ENCODE assay signal across 7 cellular contexts in the genomic region with DNA sequence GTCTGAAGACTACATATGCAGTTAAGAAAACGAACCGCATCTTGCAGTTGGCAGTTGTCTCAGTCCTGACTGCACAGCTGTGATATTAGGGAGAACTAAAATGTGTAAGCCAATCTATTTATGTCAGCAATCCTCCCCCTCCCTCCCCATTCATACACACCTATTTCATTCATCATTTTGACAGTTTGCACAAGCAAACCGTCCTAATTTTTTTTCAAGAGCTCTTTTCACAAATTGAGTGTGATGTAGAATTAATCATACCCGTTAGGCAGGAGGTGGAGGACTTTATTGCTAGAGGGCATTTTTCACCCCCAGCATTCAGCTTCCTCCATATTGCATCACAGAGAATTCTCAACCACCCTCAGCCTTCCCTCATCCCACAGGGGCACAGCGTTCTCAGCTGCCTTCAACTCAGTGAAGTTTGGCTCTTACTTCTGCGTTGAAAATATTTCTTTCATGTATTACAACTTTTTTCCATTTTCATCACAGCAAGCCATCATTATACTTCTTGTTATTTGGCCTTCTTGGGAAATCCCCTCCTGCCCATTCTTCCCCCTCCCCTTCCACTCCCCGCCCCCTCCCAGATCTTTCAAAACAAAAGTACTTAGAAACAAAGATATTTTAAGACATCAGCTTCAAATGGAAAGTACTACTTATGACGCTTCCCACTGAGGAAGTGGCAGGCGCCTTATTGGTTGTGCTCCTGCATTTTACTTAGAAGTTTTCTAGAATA. TPM values are rescaled to one million over a fixed set of nuclear protein-coding genes. Genes with fewer than 3 reads are reported as not detected.
DNase-seq lines count a peak whose midpoint lies in the region; ATAC-seq, FAIRE-seq and TF ChIP-seq lines count a peak whose summit lies in the region.

No MANE protein-coding gene starts in this region.

- no peak for TF ChIP-seq CTCF in keratinocyte (optimal IDR thresholded peaks at IDR 0.05 in 1 of 3, IDR thresholded peaks at IDR 0.05 in 1 of 3, conservative IDR thresholded peaks at IDR 0.05 in 1 of 3; ENCODE audit: extremely low read depth in 1 of 3, insufficient read depth in 2 of 3, low read length in 3 of 3)

- no peak overlapping the region for H2AFZ ChIP-seq in keratinocyte (ENCODE audit: control insufficient read depth, low read length)

- peaks cover 9% of the 10 kb centered on the region for H3K4me1 ChIP-seq in keratinocyte (ENCODE audit: control insufficient read depth, extremely low read depth, insufficient read depth, low read length)

- no peaks in the 10 kb centered on the region for H3K9me1 ChIP-seq in keratinocyte (ENCODE audit: control insufficient read depth, extremely low read depth, insufficient read depth, low read length)

- DNase-seq in activated naive CD4-positive, alpha-beta T cell treated with Interleukin-2 at 50 U/mL for 16 hours: peak; percentile 75
- peak; percentile 13 for DNase-seq in keratinocyte (ENCODE audit: low read depth, low spot score)
- peak; percentile 36 to 58 for DNase-seq in stimulated activated CD8-positive, alpha-beta memory T cell treated with anti-CD3 and anti-CD28 coated beads, Interleukin-15, amount 100 ng/mL, for 4 hours (ENCODE audit: low read depth in 2 of 2)
- no peak for DNase-seq in cerebellar nuclear complex (lab: John Stamatoyannopoulos, UW)

- H3K9ac ChIP-seq in keratinocyte (ENCODE audit: control insufficient read depth, extremely low read depth, insufficient read depth, low read length): no peak overlapping the region

- H3K4me2 ChIP-seq in keratinocyte (ENCODE audit: control insufficient read depth, extremely low read depth, insufficient read depth, low read depth, low read length): peak overlapping the region; percentile 69

- H3K79me2 ChIP-seq in keratinocyte (ENCODE audit: control insufficient read depth, insufficient read depth, low read length): no peaks in the 10 kb centered on the region

- H3K9me3 ChIP-seq in keratinocyte (ENCODE audit: control insufficient read depth, low read depth, low read length): no peaks in the 10 kb centered on the region

- H3K36me3 ChIP-seq in keratinocyte (ENCODE audit: control insufficient read depth in 2 of 2, extremely low read depth in 1 of 2, insufficient read depth in 2 of 2, low read length in 2 of 2): no peaks in the 10 kb centered on the region

- dilution Hi-C loops in keratinocyte (cut with MboI; ENCODE audit: extremely low pct_ligation_motif_present, low sequenced_read_pairs): no loop called here

- H3K27ac ChIP-seq in keratinocyte (ENCODE audit: control insufficient read depth, insufficient read depth, low read length): no peak overlapping the region

- peak; percentile 66 for ATAC-seq in GM18909 (IDR thresholded peaks at IDR 0.05; ENCODE audit: poor library complexity, unreplicated experiment)
- ATAC-seq in HG03066 (IDR thresholded peaks at IDR 0.05; ENCODE audit: low read depth, unreplicated experiment): peak; percentile 47

- H3K4me3 ChIP-seq in keratinocyte (ENCODE audit: control insufficient read depth in 2 of 3, extremely low read depth in 1 of 3, insufficient read depth in 2 of 3, low read depth in 1 of 3, low read length in 3 of 3): peak overlapping the region in 1 of 3 experiments; percentile 26

- no peaks in the 10 kb centered on the region for H4K20me1 ChIP-seq in keratinocyte (ENCODE audit: control insufficient read depth, extremely low read depth, insufficient read depth, low read length)

- FAIRE-seq in keratinocyte (lab: Jason Lieb, UNC): peak; percentile 26

- H3K27me3 ChIP-seq in keratinocyte (ENCODE audit: control insufficient read depth, extremely low read depth, insufficient read depth, low read length): no peaks in the 10 kb centered on the region

TF ChIP-seq in PFSK-1, 5 proteins besides CTCF, POLR2A, EP300 and RAD21:
- peak; percentile 32; the same call in 1 of the 2 replicates for TF ChIP-seq TAF1 (IDR thresholded peaks at IDR 0.05; ENCODE audit: borderline replicate concordance, insufficient read depth, low read length)
- no peak for TF ChIP-seq POLR2AphosphoS5 (IDR thresholded peaks at IDR 0.05; ENCODE audit: low read depth, low read length)
- TF ChIP-seq FOXP2 (optimal IDR thresholded peaks at IDR 0.05; ENCODE audit: borderline replicate concordance, extremely low read depth, extremely low read length, insufficient read depth): no peak
- peak; percentile 78; the same call in 1 of the 2 replicates for TF ChIP-seq SIN3A (IDR thresholded peaks at IDR 0.05; ENCODE audit: borderline replicate concordance, insufficient read depth, low read length)
- TF ChIP-seq, protein P1, sequence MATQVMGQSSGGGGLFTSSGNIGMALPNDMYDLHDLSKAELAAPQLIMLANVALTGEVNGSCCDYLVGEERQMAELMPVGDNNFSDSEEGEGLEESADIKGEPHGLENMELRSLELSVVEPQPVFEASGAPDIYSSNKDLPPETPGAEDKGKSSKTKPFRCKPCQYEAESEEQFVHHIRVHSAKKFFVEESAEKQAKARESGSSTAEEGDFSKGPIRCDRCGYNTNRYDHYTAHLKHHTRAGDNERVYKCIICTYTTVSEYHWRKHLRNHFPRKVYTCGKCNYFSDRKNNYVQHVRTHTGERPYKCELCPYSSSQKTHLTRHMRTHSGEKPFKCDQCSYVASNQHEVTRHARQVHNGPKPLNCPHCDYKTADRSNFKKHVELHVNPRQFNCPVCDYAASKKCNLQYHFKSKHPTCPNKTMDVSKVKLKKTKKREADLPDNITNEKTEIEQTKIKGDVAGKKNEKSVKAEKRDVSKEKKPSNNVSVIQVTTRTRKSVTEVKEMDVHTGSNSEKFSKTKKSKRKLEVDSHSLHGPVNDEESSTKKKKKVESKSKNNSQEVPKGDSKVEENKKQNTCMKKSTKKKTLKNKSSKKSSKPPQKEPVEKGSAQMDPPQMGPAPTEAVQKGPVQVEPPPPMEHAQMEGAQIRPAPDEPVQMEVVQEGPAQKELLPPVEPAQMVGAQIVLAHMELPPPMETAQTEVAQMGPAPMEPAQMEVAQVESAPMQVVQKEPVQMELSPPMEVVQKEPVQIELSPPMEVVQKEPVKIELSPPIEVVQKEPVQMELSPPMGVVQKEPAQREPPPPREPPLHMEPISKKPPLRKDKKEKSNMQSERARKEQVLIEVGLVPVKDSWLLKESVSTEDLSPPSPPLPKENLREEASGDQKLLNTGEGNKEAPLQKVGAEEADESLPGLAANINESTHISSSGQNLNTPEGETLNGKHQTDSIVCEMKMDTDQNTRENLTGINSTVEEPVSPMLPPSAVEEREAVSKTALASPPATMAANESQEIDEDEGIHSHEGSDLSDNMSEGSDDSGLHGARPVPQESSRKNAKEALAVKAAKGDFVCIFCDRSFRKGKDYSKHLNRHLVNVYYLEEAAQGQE (IDR thresholded peaks at IDR 0.05; ENCODE audit: insufficient read depth in 1 of 2, low read depth in 2 of 2, low read length in 2 of 2): no peak

RNA-seq across cellular contexts. Expression of a gene that starts 37.5 kb away (rescaled TPM):
- 0.63 TPM for polyA plus RNA-seq in PFSK-1 (2012; ENCODE audit: insufficient read length, low read depth)
- polyA plus RNA-seq in keratinocyte: not detected in 3 replicates
- not detected for polyA plus RNA-seq in keratinocyte (2011; ENCODE audit: low read depth)
- polyA plus RNA-seq in keratinocyte (2011; cell fraction: cytosol; rRNA removed): not detected in 2 replicates
- not detected in 2 replicates for polyA plus RNA-seq in keratinocyte (2011; cell fraction: nucleus; rRNA removed)
- polyA plus RNA-seq in keratinocyte (2012; ENCODE audit: low replicate concordance): not detected in 2 replicates
- not detected in 3 replicates for polyA minus RNA-seq in keratinocyte
- not detected for polyA minus RNA-seq in keratinocyte (2011; cell fraction: cytosol; rRNA and poly(A)+ RNA removed)
- polyA minus RNA-seq in keratinocyte (2011; cell fraction: nucleus; rRNA and poly(A)+ RNA removed): not detected in 2 replicates

Comparison
In these comparisons a context has a peak if more than half of its experiments do, and no peak if none do; other contexts are left out.
1. DNase-seq: peak in activated naive CD4-positive, alpha-beta T cell treated with Interleukin-2 at 50 U/mL for 16 hours (single experiment), keratinocyte (single experiment) and stimulated activated CD8-positive, alpha-beta memory T cell treated with anti-CD3 and anti-CD28 coated beads, Interleukin-15, amount 100 ng/mL, for 4 hours (2 of 2); none in cerebellar nuclear complex (0 of 2).